ENCODE assay signal across 33 cellular contexts in the genomic region with DNA sequence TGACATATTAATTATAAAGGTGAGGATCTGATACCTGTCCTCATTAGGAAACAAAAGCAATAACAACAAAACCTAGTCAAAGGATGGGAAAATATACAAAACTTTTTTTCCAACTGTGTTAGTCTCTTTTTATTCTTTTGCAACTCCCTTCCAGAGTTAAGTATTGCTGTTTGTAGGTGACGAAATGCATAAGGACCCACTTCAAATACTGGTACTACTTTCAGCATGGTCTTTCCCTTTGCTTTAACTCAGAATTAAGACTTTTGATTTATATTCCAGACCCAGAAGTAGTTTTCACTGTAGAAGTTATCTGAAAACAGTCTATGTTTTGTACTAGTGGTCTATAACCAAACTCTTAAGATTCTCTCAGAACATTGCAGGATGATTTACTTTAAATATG.
"Had no signal": no experiment of that assay in that cellular context is flagged by ENCODE, and none has a peak within 500 bp of the region (broad histone marks: within the 10 kb centered on the region; RNA-seq: fewer than 3 reads in every experiment).

No MANE protein-coding gene starts in this region.

- H3K27me3 ChIP-seq: MG63 had no signal

- H3K36me3 ChIP-seq: MG63 had no signal

- H3K4me3 ChIP-seq: MG63 had no signal

- H3K9me3 ChIP-seq: MG63 had no signal

- H3K27ac ChIP-seq: KMS-11 had no signal

- DNase-seq: Kasumi-1, KG1, MG63, MM.1S, MV-4-11, NCI-H1048, NCI-H1092, NCI-H1092 treated with DMSO at 0.1 percent for 48 hours, NCI-H1105, NCI-H1105 treated with DMSO at 0.1 percent for 48 hours, NCI-H1417, NCI-H1417 treated with DMSO at 0.1 percent for 48 hours, NCI-H1436, NCI-H1436 treated with DMSO at 0.1 percent for 48 hours, NCI-H146, NCI-H1694, NCI-H1694 treated with DMSO at 0.1 percent for 48 hours, NCI-H187, NCI-H187 treated with DMSO at 0.1 percent for 48 hours, NCI-H1930, NCI-H2029, NCI-H2029 treated with DMSO at 0.1 percent for 48 hours, NCI-H2081, NCI-H2081 treated with DMSO at 0.1 percent for 48 hours, NCI-H2107, NCI-H2171, NCI-H2171 treated with DMSO at 0.1 percent for 48 hours, NCI-H2227 treated with DMSO at 0.1 percent for 48 hours, NCI-H226, NCI-H345, NCI-H446, NCI-H446 treated with DMSO at 0.1 percent for 48 hours had no signal
